In genomic region chr1:64933296-64934070, GRCh38 we compare ENCODE assay signal across 8 cellular contexts. TPM values are rescaled to one million over a fixed set of nuclear protein-coding genes. Genes with fewer than 3 reads are reported as not detected.
DNase-seq lines count a peak whose midpoint lies in the region; ATAC-seq and TF ChIP-seq lines count a peak whose summit lies in the region.

No MANE protein-coding gene starts in this region.

- H3K9me3 ChIP-seq in stomach = no peaks in the 10 kb centered on the region
- no peaks in the 10 kb centered on the region for H3K9me3 ChIP-seq in BE2C

- H3K4me3 Mint-ChIP-seq in activated naive CD8-positive, alpha-beta T cell treated with anti-CD3 and anti-CD28 coated beads for 36 hours = no peak overlapping the region

- TF ChIP-seq CTCF in stomach (IDR thresholded peaks at IDR 0.05) (no peak), BE2C (IDR thresholded peaks at IDR 0.05; ENCODE audit: low read depth, low read length) (no peak)

- H3K27ac Mint-ChIP-seq in activated naive CD8-positive, alpha-beta T cell treated with anti-CD3 and anti-CD28 coated beads for 36 hours = peak overlapping the region; percentile 63

- H3K27me3 ChIP-seq in stomach (no peaks in the 10 kb centered on the region), BE2C (no peaks in the 10 kb centered on the region)

- peak overlapping the region in 4 of 5 donors; percentile 58 to 80 (median 72) for H3K27ac ChIP-seq in stomach

- H3K36me3 ChIP-seq in stomach = no peaks in the 10 kb centered on the region
- no peaks in the 10 kb centered on the region for H3K36me3 ChIP-seq in BE2C

- DNase-seq in activated CD8-positive, alpha-beta memory T cell treated with anti-CD3 and anti-CD28 coated beads, Interleukin-2, amount 50 U/mL, for 4 hours = peak; percentile 33
- DNase-seq in activated CD8-positive, alpha-beta memory T cell treated with anti-CD3 and anti-CD28 coated beads, Interleukin-2, amount 50 U/mL, for 48 hours = no peak
- no peak for DNase-seq in activated naive CD8-positive, alpha-beta T cell treated with anti-CD3 and anti-CD28 coated beads for 36 hours
- peak; percentile 37 for DNase-seq in left ventricle myocardium superior
- no peak for DNase-seq in stomach
- DNase-seq in NCI-H146 (lab: John Stamatoyannopoulos, UW) = no peak
- no peak for DNase-seq in erythroblast (lab: John Stamatoyannopoulos, UW)
- DNase-seq in BE2C = no peak

- peaks cover 48% of the 10 kb centered on the region for H3K36me3 Mint-ChIP-seq in activated naive CD8-positive, alpha-beta T cell treated with anti-CD3 and anti-CD28 coated beads for 36 hours

- ATAC-seq in left ventricle myocardium superior = peak; percentile 81

- TF ChIP-seq EP300 in stomach (IDR thresholded peaks at IDR 0.05) = no peak

- peaks cover 64% of the 10 kb centered on the region for H3K4me1 Mint-ChIP-seq in activated naive CD8-positive, alpha-beta T cell treated with anti-CD3 and anti-CD28 coated beads for 36 hours

- H3K27me3 Mint-ChIP-seq in activated naive CD8-positive, alpha-beta T cell treated with anti-CD3 and anti-CD28 coated beads for 36 hours = no peaks in the 10 kb centered on the region

- peaks cover 21% of the 10 kb centered on the region for H3K9me3 Mint-ChIP-seq in activated naive CD8-positive, alpha-beta T cell treated with anti-CD3 and anti-CD28 coated beads for 36 hours

- peaks cover 8 to 64% (median 47%) of the 10 kb centered on the region in 4 donors for H3K4me1 ChIP-seq in stomach
- H3K4me1 ChIP-seq in BE2C = no peaks in the 10 kb centered on the region

- TF ChIP-seq POLR2A in stomach (IDR thresholded peaks at IDR 0.05) (no peak), erythroblast (IDR thresholded peaks at IDR 0.05; ENCODE audit: low read length) (no peak)

- intact Hi-C loops in left ventricle myocardium superior (cut with micrococcal nuclease) (no loop called here), stomach (cut with DNase I; ENCODE audit: low total_unique reads) (no loop called here)

- no peak overlapping the region for H3K4me3 ChIP-seq in stomach
- no peak overlapping the region for H3K4me3 ChIP-seq in BE2C (ENCODE audit: low read depth, low read length)

- WGBS in stomach, 5 donors = 52 to 78% (median 70%) methylated on average over 11 of the region's 11 CpGs

RNA-seq across cellular contexts. Expression of gene JAK1, which starts 32.9 kb away (rescaled TPM):
- 10 to 100 TPM; 85.6 to 88.0 TPM for total RNA-seq in activated naive CD8-positive, alpha-beta T cell treated with anti-CD3 and anti-CD28 coated beads for 36 hours
- total RNA-seq in left ventricle myocardium superior (95.7 TPM), stomach (100 to 1,000 TPM in 3 of 5 donors, 10 to 100 TPM in 2; 69.2 to 149 (median 106) TPM)
- polyA plus RNA-seq in stomach = 10 to 100 TPM; 21.3 to 44.0 (median 28.3) TPM
- 14.0 TPM for polyA plus RNA-seq in BE2C (2012; ENCODE audit: insufficient read depth, insufficient read length, low read depth)

Comparison
In these comparisons a context has a peak if more than half of its experiments do, and no peak if none do; other contexts are left out.
1. DNase-seq: peak in activated CD8-positive, alpha-beta memory T cell treated with anti-CD3 and anti-CD28 coated beads, Interleukin-2, amount 50 U/mL, for 4 hours (single experiment) and left ventricle myocardium superior (single experiment); none in activated CD8-positive, alpha-beta memory T cell treated with anti-CD3 and anti-CD28 coated beads, Interleukin-2, amount 50 U/mL, for 48 hours (single experiment), activated naive CD8-positive, alpha-beta T cell treated with anti-CD3 and anti-CD28 coated beads for 36 hours (single experiment), stomach (single experiment), NCI-H146 (single experiment), erythroblast (0 of 2) and BE2C (single experiment).